In the genomic region with DNA sequence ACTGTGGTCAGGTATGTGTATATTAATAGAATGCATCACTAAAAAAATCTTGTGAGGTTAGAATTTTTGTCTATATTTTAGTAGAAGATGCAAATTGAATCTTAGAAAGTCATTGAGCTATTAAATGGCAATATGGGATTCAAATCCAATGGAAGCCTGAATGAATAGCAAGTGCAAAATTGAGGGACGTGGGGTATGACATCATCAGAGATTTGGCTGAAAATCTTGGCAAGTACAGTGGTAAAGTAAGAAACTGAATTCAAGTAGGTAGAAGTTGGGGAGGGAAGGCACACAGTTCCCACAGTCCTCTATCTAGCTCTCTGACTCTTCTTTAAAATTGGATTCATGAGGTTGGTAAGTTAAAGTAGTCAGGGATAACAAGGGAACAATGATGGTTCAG, we compare ENCODE assay signal across 28 cellular contexts.
"Had no signal": no experiment of that assay in that cellular context is flagged by ENCODE, and none has a peak within 500 bp of the region (broad histone marks: within the 10 kb centered on the region; RNA-seq: fewer than 3 reads in every experiment).

No MANE protein-coding gene starts in this region.

- DNase-seq: colonic mucosa; cortex of kidney; dermis blood vessel endothelial cell; dorsolateral prefrontal cortex; effector CD4-positive, alpha-beta T cell; effector CD8-positive, alpha-beta T cell; effector memory CD4-positive, alpha-beta T cell; effector memory CD8-positive, alpha-beta T cell; endodermal cell; erythroblast; esophagus squamous epithelium; foreskin fibroblast; foreskin keratinocyte; foreskin melanocyte; gastrocnemius medialis; glutamatergic neuron; head of caudate nucleus; heart left ventricle; heart right ventricle had no signal

- H3K27me3 ChIP-seq: colonic mucosa, dorsolateral prefrontal cortex, esophagus muscularis mucosa, esophagus squamous epithelium, foreskin keratinocyte, gastrocnemius medialis, gastroesophageal sphincter, heart left ventricle, heart right ventricle had no signal

- H3K4me3 ChIP-seq: colonic mucosa, coronary artery, dorsolateral prefrontal cortex, esophagus muscularis mucosa, esophagus squamous epithelium, gastrocnemius medialis, gastroesophageal sphincter, heart left ventricle, heart right ventricle had no signal

- H3K4me1 ChIP-seq: colonic mucosa, esophagus muscularis mucosa, foreskin keratinocyte, gastrocnemius medialis, gastroesophageal sphincter, heart left ventricle, heart right ventricle had no signal

- H3K27ac ChIP-seq: colonic mucosa, coronary artery, dorsolateral prefrontal cortex, epithelial cell of prostate, esophagus muscularis mucosa, esophagus squamous epithelium, foreskin keratinocyte, gastrocnemius medialis, gastroesophageal sphincter, heart left ventricle, heart right ventricle had no signal

- ATAC-seq: effector memory CD8-positive, alpha-beta T cell; esophagus mucosa; foreskin keratinocyte; gastrocnemius medialis; gastroesophageal sphincter; heart left ventricle; heart right ventricle had no signal

- H3K9me3 ChIP-seq: colonic mucosa, esophagus muscularis mucosa, esophagus squamous epithelium, gastrocnemius medialis, gastroesophageal sphincter, heart left ventricle had no signal

- FAIRE-seq: colon, endometrium, endothelial cell of umbilical vein, frontal cortex had no signal

- H3K36me3 ChIP-seq: colonic mucosa, esophagus muscularis mucosa, esophagus squamous epithelium, gastrocnemius medialis, gastroesophageal sphincter, heart left ventricle, heart right ventricle had no signal
